Comparison of ENCODE assay signal across 22 cellular contexts in genomic region chr10:35501923-35502322, GRCh38.
DNase-seq lines count a peak whose midpoint lies in the region; ATAC-seq and TF ChIP-seq lines count a peak whose summit lies in the region.
"Had no signal": no experiment of that assay in that cellular context is flagged by ENCODE, and none has a peak within 500 bp of the region (broad histone marks: within the 10 kb centered on the region; RNA-seq: fewer than 3 reads in every experiment).

No MANE protein-coding gene starts in this region.

- TF ChIP-seq CTCF in AG04450 (IDR thresholded peaks at IDR 0.05; ENCODE audit: low read depth, low read length) (peak; percentile 29), GM12875 (IDR thresholded peaks at IDR 0.05; ENCODE audit: borderline replicate concordance, insufficient read depth, low read depth, low read length) (0 out of 2 replicates have a peak, but pooled peaks have one; percentile 9), Panc1 (IDR thresholded peaks at IDR 0.05) (peak; percentile 16; the same call in 1 of the 2 replicates), endodermal cell (conservative IDR thresholded peaks at IDR 0.05) (peak; percentile 73)

- H3K36me3 ChIP-seq in Panc1 (ENCODE audit: control insufficient read depth, insufficient read depth, low read length) (no peaks in the 10 kb centered on the region), endodermal cell (ENCODE audit: control insufficient read depth, insufficient read depth, low read length) (no peaks in the 10 kb centered on the region)
- H3K36me3 ChIP-seq: prostate gland, thyroid gland had no signal

- H3K27me3 ChIP-seq in AG04450 (ENCODE audit: control insufficient read depth, insufficient read depth, low read length) = no peaks in the 10 kb centered on the region
- no peaks in the 10 kb centered on the region for H3K27me3 ChIP-seq in Panc1 (ENCODE audit: control insufficient read depth, insufficient read depth, low read length)
- H3K27me3 ChIP-seq in endodermal cell (ENCODE audit: control insufficient read depth, insufficient read depth, low read length, poor library complexity, severe bottlenecking) = no peaks in the 10 kb centered on the region
- H3K27me3 ChIP-seq: hepatocyte, thyroid gland had no signal

- in situ Hi-C loops in Panc1 (cut with HindIII; ENCODE audit: low pct_unique_long_range_greater_than_20kb, low sequenced_read_pairs) = no loop called here

- no peaks in the 10 kb centered on the region for H3K27me3 Mint-ChIP-seq in endodermal cell (ENCODE audit: insufficient read depth)
- H3K27me3 Mint-ChIP-seq: activated CD8-positive, alpha-beta memory T cell treated with anti-CD3 and anti-CD28 coated beads, Interleukin-2, amount 10 ng/mL, durations not matched to agents 7 days and 5 days; activated naive CD8-positive, alpha-beta T cell treated with anti-CD3 and anti-CD28 coated beads for 36 hours; CD4-positive, alpha-beta memory T cell had no signal

- no peaks in the 10 kb centered on the region for H3K9me3 ChIP-seq in AG04450 (ENCODE audit: control insufficient read depth, insufficient read depth, low read length)
- no peaks in the 10 kb centered on the region for H3K9me3 ChIP-seq in Panc1 (ENCODE audit: control insufficient read depth, insufficient read depth, low read depth, low read length)
- no peaks in the 10 kb centered on the region for H3K9me3 ChIP-seq in endodermal cell (ENCODE audit: control insufficient read depth, low read length)
- H3K9me3 ChIP-seq: mucosa of descending colon, prostate gland, thyroid gland had no signal

- H3K4me1 Mint-ChIP-seq in endodermal cell = peaks cover 47% of the 10 kb centered on the region

- H3K27ac Mint-ChIP-seq in endodermal cell = no peak overlapping the region
- H3K27ac Mint-ChIP-seq: activated CD8-positive, alpha-beta memory T cell treated with anti-CD3 and anti-CD28 coated beads, Interleukin-2, amount 10 ng/mL, durations not matched to agents 7 days and 5 days; activated naive CD8-positive, alpha-beta T cell treated with anti-CD3 and anti-CD28 coated beads for 36 hours had no signal

- DNase-seq in AG04450 (ENCODE audit: low read depth, low spot score) = no peak
- no peak for DNase-seq in Panc1 (ENCODE audit: low read depth, low spot score)
- no peak for DNase-seq in endodermal cell
- no peak for DNase-seq in activated CD8-positive, alpha-beta memory T cell treated with anti-CD3 and anti-CD28 coated beads for 24 hours
- no peak for DNase-seq in cardiac septum (ENCODE audit: low spot score)
- no peak for DNase-seq in putamen (ENCODE audit: low spot score)
- DNase-seq: activated CD4-positive, alpha-beta T cell treated with anti-CD3 and anti-CD28 coated beads for 48 hours; activated CD8-positive, alpha-beta memory T cell treated with anti-CD3 and anti-CD28 coated beads, Interleukin-2, amount 10 ng/mL, durations not matched to agents 7 days and 5 days; activated naive CD8-positive, alpha-beta T cell treated with anti-CD3 and anti-CD28 coated beads for 36 hours; CD4-positive, alpha-beta memory T cell; KG1; mucosa of descending colon; NCI-H1930; SHP77; stimulated activated naive CD8-positive, alpha-beta T cell treated with anti-CD3 and anti-CD28 coated beads, Interleukin-15, Interleukin-2, amounts not matched to agents 100 U/mL and 50 U/mL, for 24 hours; SW 1271; thyroid gland had no signal

- no peaks in the 10 kb centered on the region for H3K36me3 Mint-ChIP-seq in endodermal cell (ENCODE audit: low read depth)
- H3K36me3 Mint-ChIP-seq: activated CD8-positive, alpha-beta memory T cell treated with anti-CD3 and anti-CD28 coated beads, Interleukin-2, amount 10 ng/mL, durations not matched to agents 7 days and 5 days had no signal

- H3K4me3 ChIP-seq in AG04450 (ENCODE audit: low read depth, low read length) (no peak overlapping the region), GM12875 (ENCODE audit: low read depth, low read length) (no peak overlapping the region), Panc1 (ENCODE audit: low read depth in 2 of 2, low read length in 2 of 2) (no peak overlapping the region), endodermal cell (ENCODE audit: low read length) (no peak overlapping the region)
- H3K4me3 ChIP-seq: hepatocyte, mucosa of descending colon, prostate gland, skin epidermis, thyroid gland had no signal

- H3K4me3 Mint-ChIP-seq in endodermal cell = no peak overlapping the region
- H3K4me3 Mint-ChIP-seq: activated CD8-positive, alpha-beta memory T cell treated with anti-CD3 and anti-CD28 coated beads, Interleukin-2, amount 10 ng/mL, durations not matched to agents 7 days and 5 days; activated naive CD8-positive, alpha-beta T cell treated with anti-CD3 and anti-CD28 coated beads for 36 hours had no signal

- BruUV-seq in Panc1 (replicated peaks; lab: Mats Ljungman, UMichigan) = no TSS peak

- intact Hi-C loops in Panc1 (cut with micrococcal nuclease; ENCODE audit: unreplicated experiment) = no loop called here
- intact Hi-C loops in cardiac septum (cut with DNase I) = no loop called here

- no peak overlapping the region for H3K9ac ChIP-seq in endodermal cell (ENCODE audit: extremely low read depth, low read length, poor library complexity, severe bottlenecking)

- H3K9me3 Mint-ChIP-seq in endodermal cell = no peaks in the 10 kb centered on the region
- H3K9me3 Mint-ChIP-seq: activated naive CD8-positive, alpha-beta T cell treated with anti-CD3 and anti-CD28 coated beads for 36 hours; CD4-positive, alpha-beta memory T cell had no signal

- POLR2A ChIA-PET in AG04450 (lab: Yijun Ruan, JAX) = no interaction called here
- POLR2A ChIA-PET in Panc1 (lab: Charles Lee) = no interaction called here

- no peaks in the 10 kb centered on the region for H3K4me1 ChIP-seq in Panc1 (ENCODE audit: control insufficient read depth, insufficient read depth, low read length)
- H3K4me1 ChIP-seq in endodermal cell (ENCODE audit: control insufficient read depth, insufficient read depth, low read length) = peaks cover 10% of the 10 kb centered on the region
- H3K4me1 ChIP-seq: prostate gland had no signal

- no peak for ATAC-seq in Panc1
- ATAC-seq in HG03196 (IDR thresholded peaks at IDR 0.05; ENCODE audit: unreplicated experiment) = no peak
- ATAC-seq: activated CD8-positive, alpha-beta memory T cell treated with anti-CD3 and anti-CD28 coated beads, Interleukin-2, amount 10 ng/mL, durations not matched to agents 7 days and 5 days; mucosa of descending colon; stimulated activated naive CD8-positive, alpha-beta T cell treated with anti-CD3 and anti-CD28 coated beads, Interleukin-15, Interleukin-2, amounts not matched to agents 100 U/mL and 50 U/mL, for 24 hours had no signal

- CTCF ChIA-PET in AG04450 (lab: Charles Lee) (no interaction called here), Panc1 (lab: Charles Lee) (no interaction called here)

- no peak overlapping the region for H3K27ac ChIP-seq in AG04450 (ENCODE audit: low read depth, low read length)
- H3K27ac ChIP-seq in Panc1 (ENCODE audit: low read length) = no peak overlapping the region
- no peak overlapping the region for H3K27ac ChIP-seq in endodermal cell (ENCODE audit: low read depth, low read length)
- H3K27ac ChIP-seq: hepatocyte, prostate gland, skin epidermis, thyroid gland had no signal

- WGBS in endodermal cell (ENCODE audit: insufficient coverage in 1 of 2, insufficient read length in 1 of 2), 2 experiments = 83 to 97% methylated on average over 1 to 2 of the region's 2 CpGs

Comparison
In these comparisons a context has a peak if more than half of its experiments do, and no peak if none do; other contexts are left out.
1. CTCF ChIP-seq: peak in every context shown above with its lines; median percentile 73 in endodermal cell; 29 in AG04450; 16 in Panc1; 9 in GM12875.